ENCODE assay signal across 8 cellular contexts in genomic region chr4:165215761-165216593, GRCh38. TPM values are rescaled to one million over a fixed set of nuclear protein-coding genes. Genes with fewer than 3 reads are reported as not detected.
DNase-seq lines count a peak whose midpoint lies in the region; ATAC-seq and TF ChIP-seq lines count a peak whose summit lies in the region.
"Not testable (repeated sequence)": the region's sequence is repeated elsewhere in the genome, so short reads cannot be mapped to it uniquely, and the experiment has no call there.

No MANE protein-coding gene starts in this region.

- peak overlapping the region; percentile 56 to 92 (median 77) for H3K4me2 ChIP-seq in BLaER1 treated with 17β-estradiol and CSF1 and Interleukin-3, amounts not matched to agents 10 nM and 100 nM

- peak overlapping the region in 4 of 11 experiments; percentile 21 to 61 (median 44); a peak in 6 of 22 replicates for H3K9ac ChIP-seq in BLaER1 treated with 17β-estradiol and CSF1 and Interleukin-3, amounts not matched to agents 10 nM and 100 nM

- not testable (repeated sequence) for H3K9me3 ChIP-seq in BLaER1 treated with 17β-estradiol and CSF1 and Interleukin-3, amounts not matched to agents 10 nM and 100 nM (replicated peaks in 1 of 11); left lung

- H3K4me1 Mint-ChIP-seq in activated naive CD8-positive, alpha-beta T cell treated with anti-CD3 and anti-CD28 coated beads for 36 hours: peaks cover 64% of the 10 kb centered on the region

- not testable (repeated sequence) for H3K27me3 Mint-ChIP-seq in activated naive CD8-positive, alpha-beta T cell treated with anti-CD3 and anti-CD28 coated beads for 36 hours

- DNase-seq in activated naive CD8-positive, alpha-beta T cell treated with anti-CD3 and anti-CD28 coated beads for 36 hours; left lung: not testable (repeated sequence)

- H3K4me3 Mint-ChIP-seq in activated naive CD8-positive, alpha-beta T cell treated with anti-CD3 and anti-CD28 coated beads for 36 hours: peak overlapping the region; percentile 48

- ATAC-seq in GM18907 (IDR thresholded peaks at IDR 0.05; ENCODE audit: unreplicated experiment) (peak; percentile 61), GM21526 (IDR thresholded peaks at IDR 0.05; ENCODE audit: low FRiP score, unreplicated experiment) (peak; percentile 75), HG02970 (IDR thresholded peaks at IDR 0.05; ENCODE audit: low FRiP score, unreplicated experiment) (peak; percentile 50), HG03460 (IDR thresholded peaks at IDR 0.05; ENCODE audit: unreplicated experiment) (peak; percentile 63), SK-N-SH treated with all-trans-retinoic acid at 6 μM for 48 hours (peak; percentile 23), left lung (peak; percentile 41)

- peak overlapping the region in 9 of 11 experiments; percentile 47 to 66 (median 59); a peak in 16 of 22 replicates for H3K27ac ChIP-seq in BLaER1 treated with 17β-estradiol and CSF1 and Interleukin-3, amounts not matched to agents 10 nM and 100 nM
- peak overlapping the region; percentile 44 to 69 for H3K27ac ChIP-seq in left lung

- not testable (repeated sequence) for H3K9me3 Mint-ChIP-seq in activated naive CD8-positive, alpha-beta T cell treated with anti-CD3 and anti-CD28 coated beads for 36 hours

- not testable (repeated sequence) for H3K27me3 ChIP-seq in BLaER1 treated with 17β-estradiol and CSF1 and Interleukin-3, amounts not matched to agents 10 nM and 100 nM; left lung

- peaks cover 66 to 92% (median 73%) of the 10 kb centered on the region in 10 experiments for H3K4me1 ChIP-seq in BLaER1 treated with 17β-estradiol and CSF1 and Interleukin-3, amounts not matched to agents 10 nM and 100 nM
- H3K4me1 ChIP-seq in left lung: peaks cover 14 to 71% of the 10 kb centered on the region in 2 donors

- intact Hi-C loops in left lung (cut with DNase I): not testable (repeated sequence)

- H3K36me3 Mint-ChIP-seq in activated naive CD8-positive, alpha-beta T cell treated with anti-CD3 and anti-CD28 coated beads for 36 hours: peaks cover 18% of the 10 kb centered on the region

- peaks cover 5 to 47% (median 23%) of the 10 kb centered on the region in 11 experiments; a peak in 21 of 22 replicates for H3K36me3 ChIP-seq in BLaER1 treated with 17β-estradiol and CSF1 and Interleukin-3, amounts not matched to agents 10 nM and 100 nM
- H3K36me3 ChIP-seq in left lung: not testable (repeated sequence)

- H3K4me3 ChIP-seq in BLaER1 treated with 17β-estradiol and CSF1 and Interleukin-3, amounts not matched to agents 10 nM and 100 nM; left lung: not testable (repeated sequence)

- not testable (repeated sequence) for TF ChIP-seq CTCF in left lung (IDR thresholded peaks at IDR 0.05)

- H3K27ac Mint-ChIP-seq in activated naive CD8-positive, alpha-beta T cell treated with anti-CD3 and anti-CD28 coated beads for 36 hours: peak overlapping the region; percentile 87

- H4K20me1 ChIP-seq in BLaER1 treated with 17β-estradiol and CSF1 and Interleukin-3, amounts not matched to agents 10 nM and 100 nM: peaks cover 17 to 57% (median 40%) of the 10 kb centered on the region in 11 experiments; a peak in 17 of 22 replicates

RNA-seq across cellular contexts. Expression of gene KLHL2, which starts 8.6 kb away (rescaled TPM):
- total RNA-seq in activated naive CD8-positive, alpha-beta T cell treated with anti-CD3 and anti-CD28 coated beads for 36 hours: 10 to 100 TPM; 23.7 to 28.0 TPM
- total RNA-seq in left lung: 10 to 100 TPM; 32.9 to 53.4 TPM

Comparison
In these comparisons a context has a peak if more than half of its experiments do, and no peak if none do; other contexts are left out.
1. ATAC-seq: peak in every context shown above with its lines; median percentile 75 in GM21526; 63 in HG03460; 61 in GM18907; 50 in HG02970; 41 in left lung; 23 in SK-N-SH treated with all-trans-retinoic acid at 6 μM for 48 hours.